In the genomic region with DNA sequence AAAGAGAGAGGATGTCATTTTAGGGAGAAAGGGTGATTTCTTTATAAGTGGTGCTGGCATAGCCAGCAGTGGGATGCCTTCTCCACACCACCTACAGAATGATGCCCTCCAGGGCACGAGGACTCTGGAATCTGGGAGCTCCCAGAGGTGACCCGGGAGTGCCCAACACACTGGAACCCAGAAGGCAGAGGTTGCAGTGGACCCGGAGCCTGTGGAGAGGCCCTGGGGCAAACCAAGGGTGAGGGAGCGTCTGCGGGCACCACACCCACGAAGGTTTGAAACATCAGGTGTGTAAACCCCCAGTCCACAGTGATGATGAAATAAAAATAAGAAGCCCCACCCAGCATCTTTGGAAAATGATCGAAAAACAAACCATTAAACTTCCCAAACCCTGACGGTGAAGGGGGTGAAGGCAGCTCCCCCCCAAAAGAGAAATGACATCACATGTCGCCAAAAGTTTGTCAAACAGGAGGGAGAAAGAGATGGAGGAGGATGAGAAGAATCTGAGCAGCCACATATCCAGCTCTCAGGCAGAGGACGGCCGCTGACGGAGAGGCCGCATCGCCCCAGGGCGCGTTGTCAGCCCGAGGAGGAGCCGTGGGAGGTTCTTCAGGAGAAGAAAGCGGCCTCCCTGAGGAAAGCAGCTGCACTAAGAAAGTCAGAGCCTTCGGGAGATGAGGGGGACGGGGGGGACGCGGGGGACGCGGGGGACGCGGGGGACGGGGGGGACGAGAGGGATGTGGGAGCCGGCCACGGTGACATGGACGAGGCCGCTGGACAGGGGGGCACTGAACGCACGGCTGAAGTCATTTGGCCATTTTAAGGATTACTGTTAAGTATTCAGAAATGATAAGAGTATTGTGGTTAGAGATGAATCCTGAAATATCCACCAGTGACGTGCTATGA, we compare ENCODE assay signal across 1 cellular context.
TF ChIP-seq lines count a peak whose summit lies in the region.

No MANE protein-coding gene starts in this region.

TF ChIP-seq in A549, 52 proteins besides CTCF, POLR2A, EP300 and RAD21 (continued from another document):
- TF ChIP-seq, protein P1, sequence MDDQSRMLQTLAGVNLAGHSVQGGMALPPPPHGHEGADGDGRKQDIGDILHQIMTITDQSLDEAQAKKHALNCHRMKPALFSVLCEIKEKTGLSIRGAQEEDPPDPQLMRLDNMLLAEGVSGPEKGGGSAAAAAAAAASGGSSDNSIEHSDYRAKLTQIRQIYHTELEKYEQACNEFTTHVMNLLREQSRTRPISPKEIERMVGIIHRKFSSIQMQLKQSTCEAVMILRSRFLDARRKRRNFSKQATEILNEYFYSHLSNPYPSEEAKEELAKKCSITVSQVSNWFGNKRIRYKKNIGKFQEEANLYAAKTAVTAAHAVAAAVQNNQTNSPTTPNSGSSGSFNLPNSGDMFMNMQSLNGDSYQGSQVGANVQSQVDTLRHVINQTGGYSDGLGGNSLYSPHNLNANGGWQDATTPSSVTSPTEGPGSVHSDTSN (IDR thresholded peaks at IDR 0.05) = no peak
- TF ChIP-seq, protein P2, sequence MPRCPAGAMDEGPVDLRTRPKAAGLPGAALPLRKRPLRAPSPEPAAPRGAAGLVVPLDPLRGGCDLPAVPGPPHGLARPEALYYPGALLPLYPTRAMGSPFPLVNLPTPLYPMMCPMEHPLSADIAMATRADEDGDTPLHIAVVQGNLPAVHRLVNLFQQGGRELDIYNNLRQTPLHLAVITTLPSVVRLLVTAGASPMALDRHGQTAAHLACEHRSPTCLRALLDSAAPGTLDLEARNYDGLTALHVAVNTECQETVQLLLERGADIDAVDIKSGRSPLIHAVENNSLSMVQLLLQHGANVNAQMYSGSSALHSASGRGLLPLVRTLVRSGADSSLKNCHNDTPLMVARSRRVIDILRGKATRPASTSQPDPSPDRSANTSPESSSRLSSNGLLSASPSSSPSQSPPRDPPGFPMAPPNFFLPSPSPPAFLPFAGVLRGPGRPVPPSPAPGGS (IDR thresholded peaks at IDR 0.05) = no peak
- TF ChIP-seq, protein P3, sequence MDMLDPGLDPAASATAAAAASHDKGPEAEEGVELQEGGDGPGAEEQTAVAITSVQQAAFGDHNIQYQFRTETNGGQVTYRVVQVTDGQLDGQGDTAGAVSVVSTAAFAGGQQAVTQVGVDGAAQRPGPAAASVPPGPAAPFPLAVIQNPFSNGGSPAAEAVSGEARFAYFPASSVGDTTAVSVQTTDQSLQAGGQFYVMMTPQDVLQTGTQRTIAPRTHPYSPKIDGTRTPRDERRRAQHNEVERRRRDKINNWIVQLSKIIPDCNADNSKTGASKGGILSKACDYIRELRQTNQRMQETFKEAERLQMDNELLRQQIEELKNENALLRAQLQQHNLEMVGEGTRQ (IDR thresholded peaks at IDR 0.05) = no peak
- TF ChIP-seq EHF (CRISPR knock-in tag; IDR thresholded peaks at IDR 0.05) = no peak
